In genomic region chr3:193734737-193735366, GRCh38 we compare ENCODE assay signal across 17 cellular contexts.
"Had no signal": no experiment of that assay in that cellular context is flagged by ENCODE, and none has a peak within 500 bp of the region (broad histone marks: within the 10 kb centered on the region; RNA-seq: fewer than 3 reads in every experiment).

No MANE protein-coding gene starts in this region.

- H3K36me3 Mint-ChIP-seq: naive thymus-derived CD8-positive, alpha-beta T cell had no signal

- H3K4me3 Mint-ChIP-seq: naive thymus-derived CD8-positive, alpha-beta T cell had no signal

- H3K4me3 ChIP-seq: dorsolateral prefrontal cortex, heart left ventricle, ovary, stomach, thoracic aorta, transverse colon had no signal

- DNase-seq: cortex of kidney; dorsolateral prefrontal cortex; effector CD8-positive, alpha-beta T cell; heart left ventricle; hippocampal formation; naive thymus-derived CD8-positive, alpha-beta T cell; ovary; right cardiac atrium; small intestine; stimulated activated CD4-positive, alpha-beta T cell treated with anti-CD3 and anti-CD28 coated beads, Interleukin-12 subunit alpha, Interleukin-12 subunit beta, amount 100 ng/mL, for 4 hours; stimulated activated naive CD4-positive, alpha-beta T cell; stomach; substantia nigra; transverse colon had no signal

- H3K27me3 ChIP-seq: dorsolateral prefrontal cortex, ovary, stomach, transverse colon had no signal

- H3K4me1 Mint-ChIP-seq: naive thymus-derived CD8-positive, alpha-beta T cell had no signal

- H3K9me3 Mint-ChIP-seq: naive thymus-derived CD8-positive, alpha-beta T cell had no signal

- H3K27ac Mint-ChIP-seq: naive thymus-derived CD8-positive, alpha-beta T cell; progenitor cell of endocrine pancreas had no signal

- H3K36me3 ChIP-seq: heart left ventricle, ovary, stomach, thoracic aorta, transverse colon had no signal

- FAIRE-seq: frontal cortex, small intestine had no signal

- H3K27ac ChIP-seq: dorsolateral prefrontal cortex, heart left ventricle, ovary, stomach, thoracic aorta, transverse colon had no signal
